ENCODE assay signal across 8 cellular contexts in genomic region chr7:108503112-108504026, GRCh38. TPM values are rescaled to one million over a fixed set of nuclear protein-coding genes. Genes with fewer than 3 reads are reported as not detected.
DNase-seq lines count a peak whose midpoint lies in the region; ATAC-seq and TF ChIP-seq lines count a peak whose summit lies in the region.

No MANE protein-coding gene starts in this region.

- TF ChIP-seq CTCF in WTC11 (IDR thresholded peaks at IDR 0.05) (no peak), endothelial cell (IDR thresholded peaks at IDR 0.05; ENCODE audit: unreplicated experiment) (no peak)

- H3K9me3 Mint-ChIP-seq in IgD-negative memory B cell = no peaks in the 10 kb centered on the region
- no peaks in the 10 kb centered on the region for H3K9me3 Mint-ChIP-seq in naive B cell
- H3K9me3 Mint-ChIP-seq in WTC11 = no peaks in the 10 kb centered on the region
- H3K9me3 Mint-ChIP-seq in endothelial cell (ENCODE audit: unreplicated experiment) = no peaks in the 10 kb centered on the region
- H3K9me3 Mint-ChIP-seq in activated CD4-positive, alpha-beta T cell treated with anti-CD3 and anti-CD28 coated beads for 36 hours (ENCODE audit: low read depth) = no peaks in the 10 kb centered on the region

- peak overlapping the region; percentile 81 to 92 (median 90) for H3K4me3 Mint-ChIP-seq in IgD-negative memory B cell
- H3K4me3 Mint-ChIP-seq in naive B cell = peak overlapping the region; percentile 79 to 98 (median 89)
- H3K4me3 Mint-ChIP-seq in WTC11 = no peak overlapping the region
- no peak overlapping the region for H3K4me3 Mint-ChIP-seq in endothelial cell (ENCODE audit: unreplicated experiment)
- H3K4me3 Mint-ChIP-seq in activated CD4-positive, alpha-beta T cell treated with anti-CD3 and anti-CD28 coated beads for 36 hours = no peak overlapping the region

- CTCF ChIA-PET in WTC11 (lab: Charles Lee) = no interaction called here
- CTCF ChIA-PET in activated CD4-positive, alpha-beta T cell treated with anti-CD3 and anti-CD28 coated beads for 36 hours (lab: Charles Lee) = interaction anchor here (0.6 to 1.4 kb wide), 6 partner anchors 9 to 320 kb away, joined by 3 to 6 read pairs (median 3); no protein-coding TSS in a partner anchor

- H3K4me1 Mint-ChIP-seq in IgD-negative memory B cell (peaks cover 31 to 32% (median 31%) of the 10 kb centered on the region in 3 donors), naive B cell (peaks cover 29 to 56% (median 30%) of the 10 kb centered on the region in 3 donors), WTC11 (no peaks in the 10 kb centered on the region), endothelial cell (ENCODE audit: unreplicated experiment) (no peaks in the 10 kb centered on the region)
- peaks cover 16% of the 10 kb centered on the region for H3K4me1 Mint-ChIP-seq in activated CD4-positive, alpha-beta T cell treated with anti-CD3 and anti-CD28 coated beads for 36 hours

- DNase-seq in naive B cell = peak; percentile 69
- DNase-seq in WTC11 (ENCODE audit: low spot score) = no peak
- no peak for DNase-seq in left colon
- no peak for DNase-seq in endothelial cell (ENCODE audit: low spot score)
- DNase-seq in activated CD4-positive, alpha-beta T cell treated with anti-CD3 and anti-CD28 coated beads for 36 hours = no peak

- intact Hi-C loops in left colon (cut with DNase I, micrococcal nuclease) = no loop called here
- intact Hi-C loops in activated CD4-positive, alpha-beta T cell treated with anti-CD3 and anti-CD28 coated beads for 36 hours (cut with DNase I, micrococcal nuclease) = no loop called here

- H3K27ac Mint-ChIP-seq in IgD-negative memory B cell (peak overlapping the region; percentile 97 to 100 (median 99)), naive B cell (peak overlapping the region; percentile 99 to 100 (median 100)), WTC11 (no peak overlapping the region), endothelial cell (ENCODE audit: unreplicated experiment) (no peak overlapping the region)
- no peak overlapping the region for H3K27ac Mint-ChIP-seq in activated CD4-positive, alpha-beta T cell treated with anti-CD3 and anti-CD28 coated beads for 36 hours

- ATAC-seq in GM18519 (IDR thresholded peaks at IDR 0.05; ENCODE audit: low FRiP score, unreplicated experiment) (peak; percentile 90), GM21825 (IDR thresholded peaks at IDR 0.05; ENCODE audit: unreplicated experiment) (peak; percentile 97), naive B cell (ENCODE audit: low read depth in 2 of 2) (peak; percentile 96 to 97), WTC11 (no peak), left colon (no peak)
- no peak for ATAC-seq in activated CD4-positive, alpha-beta T cell treated with anti-CD3 and anti-CD28 coated beads for 36 hours

- POLR2A ChIA-PET in WTC11 (lab: Charles Lee) = no interaction called here
- POLR2A ChIA-PET in activated CD4-positive, alpha-beta T cell treated with anti-CD3 and anti-CD28 coated beads for 36 hours (lab: Charles Lee) = no interaction called here

- no peaks in the 10 kb centered on the region for H3K27me3 Mint-ChIP-seq in IgD-negative memory B cell
- H3K27me3 Mint-ChIP-seq in naive B cell = no peaks in the 10 kb centered on the region
- no peaks in the 10 kb centered on the region for H3K27me3 Mint-ChIP-seq in WTC11 (ENCODE audit: low read depth)
- no peaks in the 10 kb centered on the region for H3K27me3 Mint-ChIP-seq in endothelial cell (ENCODE audit: unreplicated experiment)
- no peaks in the 10 kb centered on the region for H3K27me3 Mint-ChIP-seq in activated CD4-positive, alpha-beta T cell treated with anti-CD3 and anti-CD28 coated beads for 36 hours

- peaks cover 17% of the 10 kb centered on the region for H3K36me3 Mint-ChIP-seq in IgD-negative memory B cell
- peaks cover 26 to 32% of the 10 kb centered on the region in 2 donors for H3K36me3 Mint-ChIP-seq in naive B cell
- peaks cover 11% of the 10 kb centered on the region for H3K36me3 Mint-ChIP-seq in WTC11
- no peaks in the 10 kb centered on the region for H3K36me3 Mint-ChIP-seq in endothelial cell (ENCODE audit: low read depth, unreplicated experiment)
- H3K36me3 Mint-ChIP-seq in activated CD4-positive, alpha-beta T cell treated with anti-CD3 and anti-CD28 coated beads for 36 hours (ENCODE audit: low read depth) = peaks cover 24% of the 10 kb centered on the region

TF ChIP-seq in WTC11, 78 proteins besides CTCF, POLR2A, EP300 and RAD21 (continues in another document):
- TF ChIP-seq, protein P1, sequence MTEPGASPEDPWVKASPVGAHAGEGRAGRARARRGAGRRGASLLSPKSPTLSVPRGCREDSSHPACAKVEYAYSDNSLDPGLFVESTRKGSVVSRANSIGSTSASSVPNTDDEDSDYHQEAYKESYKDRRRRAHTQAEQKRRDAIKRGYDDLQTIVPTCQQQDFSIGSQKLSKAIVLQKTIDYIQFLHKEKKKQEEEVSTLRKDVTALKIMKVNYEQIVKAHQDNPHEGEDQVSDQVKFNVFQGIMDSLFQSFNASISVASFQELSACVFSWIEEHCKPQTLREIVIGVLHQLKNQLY (CRISPR knock-in tag; IDR thresholded peaks at IDR 0.05) = no peak
- TF ChIP-seq ZBTB43 (CRISPR knock-in tag; IDR thresholded peaks at IDR 0.05) (no peak), ZNF219 (CRISPR knock-in tag; IDR thresholded peaks at IDR 0.05; ENCODE audit: borderline replicate concordance) (no peak), GABPB1 (CRISPR knock-in tag; IDR thresholded peaks at IDR 0.05) (no peak), SOX15 (CRISPR knock-in tag; IDR thresholded peaks at IDR 0.05) (no peak), ZNF317 (CRISPR knock-in tag; IDR thresholded peaks at IDR 0.05; ENCODE audit: borderline replicate concordance, low read depth) (no peak), ZNF671 (CRISPR knock-in tag; IDR thresholded peaks at IDR 0.05) (no peak), PRDM15 (CRISPR knock-in tag; IDR thresholded peaks at IDR 0.05) (no peak), ERG (CRISPR knock-in tag; IDR thresholded peaks at IDR 0.05) (no peak), NFYB (CRISPR knock-in tag; conservative IDR thresholded peaks at IDR 0.05; ENCODE audit: low read depth) (no peak), JUN (CRISPR knock-in tag; IDR thresholded peaks at IDR 0.05) (no peak), CREB1 (CRISPR knock-in tag; IDR thresholded peaks at IDR 0.05) (no peak), SP1 (CRISPR knock-in tag; conservative IDR thresholded peaks at IDR 0.05) (no peak)

RNA-seq across cellular contexts. Expression of gene PNPLA8, which starts 22.6 kb away (rescaled TPM):
- polyA plus RNA-seq in IgD-negative memory B cell (50.2 TPM), naive B cell (ENCODE audit: low read depth in 6 of 6) (10 to 100 TPM; 54.6 to 82.7 (median 67.0) TPM)
- total RNA-seq in WTC11 (2021) (11.1 to 12.4 TPM (median 11.4 TPM) in 3 replicates), left colon (10 to 100 TPM; 20.0 to 23.2 TPM), endothelial cell (ENCODE audit: unreplicated experiment) (15.6 TPM)
- 10 to 100 TPM; 14.2 to 18.4 TPM for total RNA-seq in activated CD4-positive, alpha-beta T cell treated with anti-CD3 and anti-CD28 coated beads for 36 hours

RNA-seq across cellular contexts. Expression of gene NRCAM, which starts 47.1 kb away (rescaled TPM):
- polyA plus RNA-seq in IgD-negative memory B cell (0.49 TPM), naive B cell (ENCODE audit: low read depth in 6 of 6) (1 to 10 TPM in 1 of 6 donors, under 1 TPM in 4, not detected in 1; 0.29 to 1.2 (median 0.47) TPM)
- total RNA-seq in WTC11 (2021) (2.6 to 2.9 TPM (median 2.7 TPM) in 3 replicates), left colon (1 to 10 TPM in 1 of 2 donors, under 1 TPM in 1; 0.92 to 1.1 TPM), endothelial cell (ENCODE audit: unreplicated experiment) (2.2 TPM)
- 1 to 10 TPM in 1 of 2 experiments, under 1 TPM in 1; 0.60 to 1.0 TPM for total RNA-seq in activated CD4-positive, alpha-beta T cell treated with anti-CD3 and anti-CD28 coated beads for 36 hours

Comparison
In these comparisons a context has a peak if more than half of its experiments do, and no peak if none do; other contexts are left out.
1. ATAC-seq: peak in GM18519 (single experiment), GM21825 (single experiment) and naive B cell (2 of 2); none in WTC11 (single experiment), left colon (single experiment) and activated CD4-positive, alpha-beta T cell treated with anti-CD3 and anti-CD28 coated beads for 36 hours (single experiment).
2. H3K27ac Mint-ChIP-seq: peak in IgD-negative memory B cell (3 of 3) and naive B cell (6 of 6); none in WTC11 (single experiment), endothelial cell (single experiment) and activated CD4-positive, alpha-beta T cell treated with anti-CD3 and anti-CD28 coated beads for 36 hours (single experiment).
3. H3K4me3 Mint-ChIP-seq: peak in IgD-negative memory B cell (4 of 4) and naive B cell (8 of 8); none in WTC11 (single experiment), endothelial cell (single experiment) and activated CD4-positive, alpha-beta T cell treated with anti-CD3 and anti-CD28 coated beads for 36 hours (single experiment).